In the genomic region with DNA sequence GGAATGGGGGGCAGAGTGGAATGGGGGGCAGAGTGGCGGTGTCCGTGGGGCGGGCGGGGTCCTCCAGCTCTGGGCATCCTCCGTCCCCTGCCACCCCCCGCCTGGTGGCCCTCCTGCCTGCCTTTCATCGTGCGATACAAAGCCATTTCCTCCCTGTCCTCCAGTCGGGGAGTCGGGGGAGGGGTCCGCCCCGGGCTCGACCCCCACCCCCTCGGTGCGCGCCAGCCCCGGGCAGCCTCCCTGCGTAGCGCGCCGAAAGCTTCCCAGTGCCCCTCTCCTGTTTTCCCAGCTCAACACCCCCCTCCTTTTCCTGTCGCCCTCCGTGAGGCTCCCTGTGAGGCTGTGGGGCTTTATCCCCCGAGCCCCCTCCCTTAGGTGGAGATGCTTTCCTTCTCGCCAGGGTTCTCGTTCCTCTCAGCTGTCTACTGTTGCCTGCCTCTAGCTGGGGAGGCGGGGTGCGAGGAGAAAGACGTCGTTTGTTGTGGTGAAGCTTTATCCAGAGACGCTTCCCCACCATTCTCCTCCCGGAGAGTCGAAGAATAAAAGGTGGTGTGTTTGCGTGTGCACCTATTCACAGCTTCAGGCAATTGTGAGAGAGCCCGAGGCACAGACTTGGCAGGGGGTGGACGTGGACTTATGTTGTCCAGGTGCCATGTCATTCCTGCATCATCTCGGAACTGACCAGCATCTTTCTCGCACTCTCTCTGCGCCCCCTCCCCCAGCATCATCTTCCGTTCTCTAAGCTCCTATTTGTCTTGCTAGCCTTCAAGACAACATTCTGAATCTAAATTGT, we compare ENCODE assay signal across 1 cellular context.
TF ChIP-seq lines count a peak whose summit lies in the region.

No MANE protein-coding gene starts in this region.

TF ChIP-seq in HCT116, 20 proteins besides CTCF, POLR2A, EP300 and RAD21 (continued from another document):
- TF ChIP-seq, protein P1, sequence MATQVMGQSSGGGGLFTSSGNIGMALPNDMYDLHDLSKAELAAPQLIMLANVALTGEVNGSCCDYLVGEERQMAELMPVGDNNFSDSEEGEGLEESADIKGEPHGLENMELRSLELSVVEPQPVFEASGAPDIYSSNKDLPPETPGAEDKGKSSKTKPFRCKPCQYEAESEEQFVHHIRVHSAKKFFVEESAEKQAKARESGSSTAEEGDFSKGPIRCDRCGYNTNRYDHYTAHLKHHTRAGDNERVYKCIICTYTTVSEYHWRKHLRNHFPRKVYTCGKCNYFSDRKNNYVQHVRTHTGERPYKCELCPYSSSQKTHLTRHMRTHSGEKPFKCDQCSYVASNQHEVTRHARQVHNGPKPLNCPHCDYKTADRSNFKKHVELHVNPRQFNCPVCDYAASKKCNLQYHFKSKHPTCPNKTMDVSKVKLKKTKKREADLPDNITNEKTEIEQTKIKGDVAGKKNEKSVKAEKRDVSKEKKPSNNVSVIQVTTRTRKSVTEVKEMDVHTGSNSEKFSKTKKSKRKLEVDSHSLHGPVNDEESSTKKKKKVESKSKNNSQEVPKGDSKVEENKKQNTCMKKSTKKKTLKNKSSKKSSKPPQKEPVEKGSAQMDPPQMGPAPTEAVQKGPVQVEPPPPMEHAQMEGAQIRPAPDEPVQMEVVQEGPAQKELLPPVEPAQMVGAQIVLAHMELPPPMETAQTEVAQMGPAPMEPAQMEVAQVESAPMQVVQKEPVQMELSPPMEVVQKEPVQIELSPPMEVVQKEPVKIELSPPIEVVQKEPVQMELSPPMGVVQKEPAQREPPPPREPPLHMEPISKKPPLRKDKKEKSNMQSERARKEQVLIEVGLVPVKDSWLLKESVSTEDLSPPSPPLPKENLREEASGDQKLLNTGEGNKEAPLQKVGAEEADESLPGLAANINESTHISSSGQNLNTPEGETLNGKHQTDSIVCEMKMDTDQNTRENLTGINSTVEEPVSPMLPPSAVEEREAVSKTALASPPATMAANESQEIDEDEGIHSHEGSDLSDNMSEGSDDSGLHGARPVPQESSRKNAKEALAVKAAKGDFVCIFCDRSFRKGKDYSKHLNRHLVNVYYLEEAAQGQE (IDR thresholded peaks at IDR 0.05; ENCODE audit: low read depth) = no peak
- TF ChIP-seq EZH2 (IDR thresholded peaks at IDR 0.05) (no peak), CEBPB (IDR thresholded peaks at IDR 0.05; ENCODE audit: low read depth) (no peak), SRF (IDR thresholded peaks at IDR 0.05; ENCODE audit: low read depth) (no peak), YY1 (IDR thresholded peaks at IDR 0.05; ENCODE audit: extremely low read depth, insufficient replicate concordance, low read depth, low read length) (no peak), POLR2AphosphoS5 (IDR thresholded peaks at IDR 0.05; ENCODE audit: low read depth, low read length) (no peak)
- TF ChIP-seq, protein P2, sequence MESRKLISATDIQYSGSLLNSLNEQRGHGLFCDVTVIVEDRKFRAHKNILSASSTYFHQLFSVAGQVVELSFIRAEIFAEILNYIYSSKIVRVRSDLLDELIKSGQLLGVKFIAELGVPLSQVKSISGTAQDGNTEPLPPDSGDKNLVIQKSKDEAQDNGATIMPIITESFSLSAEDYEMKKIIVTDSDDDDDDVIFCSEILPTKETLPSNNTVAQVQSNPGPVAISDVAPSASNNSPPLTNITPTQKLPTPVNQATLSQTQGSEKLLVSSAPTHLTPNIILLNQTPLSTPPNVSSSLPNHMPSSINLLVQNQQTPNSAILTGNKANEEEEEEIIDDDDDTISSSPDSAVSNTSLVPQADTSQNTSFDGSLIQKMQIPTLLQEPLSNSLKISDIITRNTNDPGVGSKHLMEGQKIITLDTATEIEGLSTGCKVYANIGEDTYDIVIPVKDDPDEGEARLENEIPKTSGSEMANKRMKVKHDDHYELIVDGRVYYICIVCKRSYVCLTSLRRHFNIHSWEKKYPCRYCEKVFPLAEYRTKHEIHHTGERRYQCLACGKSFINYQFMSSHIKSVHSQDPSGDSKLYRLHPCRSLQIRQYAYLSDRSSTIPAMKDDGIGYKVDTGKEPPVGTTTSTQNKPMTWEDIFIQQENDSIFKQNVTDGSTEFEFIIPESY (IDR thresholded peaks at IDR 0.05; ENCODE audit: extremely low read depth, insufficient replicate concordance, low read length) = no peak
